In the genomic region with DNA sequence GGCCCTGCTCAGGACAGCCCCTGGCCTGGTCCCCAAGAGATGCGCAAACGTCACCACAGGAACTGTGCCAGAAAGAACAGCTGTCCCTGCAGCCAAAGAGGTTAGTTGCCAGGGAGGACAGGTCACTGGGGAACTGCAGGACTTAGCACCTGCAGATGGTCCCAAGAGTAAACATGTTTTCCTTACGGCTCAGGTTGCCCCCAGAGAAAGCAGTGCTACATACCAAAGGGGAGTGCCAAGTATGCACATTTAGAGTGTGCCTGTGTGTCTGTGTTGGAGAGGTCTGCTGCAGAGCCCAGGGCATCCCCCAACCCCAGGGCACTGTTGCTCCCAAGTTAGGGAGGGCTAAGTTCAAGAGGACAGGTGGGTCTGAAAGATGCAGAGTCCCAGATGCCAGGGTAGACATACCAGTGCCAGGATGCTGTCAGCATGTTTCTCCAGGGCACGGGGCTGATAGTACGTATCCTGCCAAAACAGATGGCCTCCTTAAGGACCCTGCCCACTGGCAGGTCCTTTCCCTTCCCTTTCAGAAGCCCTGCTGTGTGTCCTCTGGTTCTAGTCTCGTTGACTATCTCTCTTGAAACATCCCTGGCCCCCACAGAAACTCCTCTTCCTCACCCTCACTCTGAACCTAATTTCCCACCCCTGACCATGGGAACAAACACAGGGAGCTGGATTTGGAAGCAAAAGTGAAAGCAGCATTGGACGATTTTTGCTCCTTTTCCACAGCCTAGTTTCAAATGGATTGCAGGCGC, we compare ENCODE assay signal across 1 cellular context.
TF ChIP-seq lines count a peak whose summit lies in the region.

No MANE protein-coding gene starts in this region.

TF ChIP-seq in K562, 482 proteins besides CTCF, POLR2A, EP300 and RAD21 (continued from another document):
- peak in 1 of 2 experiments; percentile 75; a peak in 1 of 4 replicates for TF ChIP-seq FOXA3 (CRISPR knock-in tag; conservative IDR thresholded peaks at IDR 0.05 in 1 of 2, IDR thresholded peaks at IDR 0.05 in 1 of 2)
- TF ChIP-seq ETS1 (conservative IDR thresholded peaks at IDR 0.05; ENCODE audit: control insufficient read depth, low read depth, low read length), result 0 out of 2 replicates have a peak, but pooled peaks have one; percentile 22
- peak in 1 of 2 experiments; percentile 66; a peak in 1 of 4 replicates for TF ChIP-seq TEAD1 (CRISPR knock-in tag; IDR thresholded peaks at IDR 0.05)
- 0 out of 2 replicates have a peak, but pooled peaks have one; percentile 76 for TF ChIP-seq HDGF (IDR thresholded peaks at IDR 0.05)
- TF ChIP-seq TOE1 (IDR thresholded peaks at IDR 0.05; ENCODE audit: borderline replicate concordance), result no peak
- peak; percentile 58; the same call in 1 of the 2 replicates for TF ChIP-seq TOE1 (CRISPR knock-in tag; IDR thresholded peaks at IDR 0.05; ENCODE audit: borderline replicate concordance, low read depth)
